11 cellular contexts compared by ENCODE assay signal in genomic region chr21:37166733-37167132, GRCh38.
A peak's percentile ranks its signal among the peaks of the same experiment; 100 is the strongest.
DNase-seq lines count a peak whose midpoint lies in the region; ATAC-seq, FAIRE-seq and TF ChIP-seq lines count a peak whose summit lies in the region.
"Had no signal": no experiment of that assay in that cellular context is flagged by ENCODE, and none has a peak within 500 bp of the region (broad histone marks: within the 10 kb centered on the region; RNA-seq: fewer than 3 reads in every experiment).

No MANE protein-coding gene starts in this region.

- no peak for FAIRE-seq in RCC 7860 (lab: Jason Lieb, UNC)
- FAIRE-seq: endometrium had no signal

- TF ChIP-seq CTCF in GM13977 (IDR thresholded peaks at IDR 0.05; ENCODE audit: extremely low read depth, insufficient read depth, missing control alignments) (peak; percentile 42), fibroblast of villous mesenchyme (IDR thresholded peaks at IDR 0.05; ENCODE audit: insufficient read depth, low read depth, low read length) (peak; percentile 16)

- H3K36me3 Mint-ChIP-seq in CD4-positive, CD25-positive, alpha-beta regulatory T cell: peaks cover 40% of the 10 kb centered on the region
- H3K36me3 Mint-ChIP-seq in T-helper 17 cell (ENCODE audit: low read depth): peaks cover 3% of the 10 kb centered on the region

- H3K9me3 ChIP-seq in CD4-positive, CD25-positive, alpha-beta regulatory T cell (ENCODE audit: control insufficient read depth in 2 of 2, low read length in 2 of 2): no peaks in the 10 kb centered on the region
- no peaks in the 10 kb centered on the region for H3K9me3 ChIP-seq in T-helper 17 cell (ENCODE audit: control insufficient read depth, low read length, poor library complexity, severe bottlenecking)

- peaks cover 0 to 9% (median 3%) of the 10 kb centered on the region in 4 donors for H3K4me1 Mint-ChIP-seq in CD4-positive, CD25-positive, alpha-beta regulatory T cell
- H3K4me1 Mint-ChIP-seq in T-helper 17 cell: peaks cover 2% of the 10 kb centered on the region

- H3K9me3 Mint-ChIP-seq in CD4-positive, CD25-positive, alpha-beta regulatory T cell: no peaks in the 10 kb centered on the region

- H3K36me3 ChIP-seq in CD4-positive, CD25-positive, alpha-beta regulatory T cell (ENCODE audit: control insufficient read depth, insufficient read depth, low read length): peaks cover 68% of the 10 kb centered on the region

- no peaks in the 10 kb centered on the region for H3K27me3 ChIP-seq in CD4-positive, CD25-positive, alpha-beta regulatory T cell (ENCODE audit: control insufficient read depth, insufficient read depth, low read length)

- H3K27ac Mint-ChIP-seq in CD4-positive, CD25-positive, alpha-beta regulatory T cell: peak overlapping the region in 2 of 3 donors; percentile 80 to 82
- H3K27ac Mint-ChIP-seq in T-helper 17 cell: no peak overlapping the region

- H3K27me3 Mint-ChIP-seq in CD4-positive, CD25-positive, alpha-beta regulatory T cell: no peaks in the 10 kb centered on the region
- H3K27me3 Mint-ChIP-seq in T-helper 17 cell: no peaks in the 10 kb centered on the region

- peak in 1 of 3 donors; percentile 72 for DNase-seq in CD4-positive, CD25-positive, alpha-beta regulatory T cell
- DNase-seq in GM13977 (ENCODE audit: low spot score) (peak; percentile 25), RCC 7860 (ENCODE audit: low spot score) (peak; percentile 24), fibroblast of villous mesenchyme (ENCODE audit: low read depth) (no peak), T-helper 17 cell (no peak), HCEC 1CT (no peak), mesenteric fat pad (ENCODE audit: low spot score) (no peak)

- in situ Hi-C loops in GM13977 (cut with MboI; ENCODE audit: low pct_unique_long_range_greater_than_20kb, low sequenced_read_pairs, unreplicated experiment): no loop called here

- no peak overlapping the region for H3K4me3 Mint-ChIP-seq in CD4-positive, CD25-positive, alpha-beta regulatory T cell
- no peak overlapping the region for H3K4me3 Mint-ChIP-seq in T-helper 17 cell

- no peaks in the 10 kb centered on the region for H3K4me1 ChIP-seq in CD4-positive, CD25-positive, alpha-beta regulatory T cell (ENCODE audit: control insufficient read depth, insufficient read depth, low read length, poor library complexity, severe bottlenecking)
- H3K4me1 ChIP-seq: parathyroid adenoma had no signal

- no peak overlapping the region for H3K4me3 ChIP-seq in CD4-positive, CD25-positive, alpha-beta regulatory T cell (ENCODE audit: low read depth, low read length)
- H3K4me3 ChIP-seq in fibroblast of villous mesenchyme (ENCODE audit: low read depth, low read length): no peak overlapping the region

- ATAC-seq in CD4-positive, CD25-positive, alpha-beta regulatory T cell (ENCODE audit: low read depth in 2 of 2): no peak
- ATAC-seq in T-helper 17 cell (no peak), HG02642 (IDR thresholded peaks at IDR 0.05; ENCODE audit: poor library complexity, unreplicated experiment) (no peak)

- H3K27ac ChIP-seq in CD4-positive, CD25-positive, alpha-beta regulatory T cell (ENCODE audit: insufficient read depth, low read length, poor library complexity, severe bottlenecking): no peak overlapping the region
- H3K27ac ChIP-seq: HL-60, parathyroid adenoma had no signal

Comparison
In these comparisons a context has a peak if more than half of its experiments do, and no peak if none do; other contexts are left out.
1. DNase-seq: peak in GM13977 (single experiment) and RCC 7860 (single experiment); none in fibroblast of villous mesenchyme (single experiment), T-helper 17 cell (0 of 3), HCEC 1CT (single experiment) and mesenteric fat pad (single experiment).